In the genomic region with DNA sequence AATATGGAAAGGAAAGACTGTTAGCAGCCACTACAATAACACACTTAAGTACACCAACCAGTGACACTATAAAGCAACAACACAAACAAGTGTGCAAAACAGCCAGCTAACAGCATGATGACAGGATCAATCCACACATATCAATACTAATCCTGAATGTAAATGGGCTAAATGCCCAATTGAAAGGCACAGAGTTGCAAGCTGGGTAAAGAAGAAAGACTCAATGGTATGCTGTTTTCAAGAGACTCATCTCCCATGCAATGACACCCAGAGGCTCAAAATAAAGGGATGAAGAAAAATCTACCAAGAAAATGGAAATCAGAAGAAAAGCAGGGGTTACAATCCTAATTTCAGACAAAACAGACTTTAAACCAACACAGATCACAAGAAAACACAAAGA, we compare ENCODE assay signal across 34 cellular contexts.
"Had no signal": no experiment of that assay in that cellular context is flagged by ENCODE, and none has a peak within 500 bp of the region (broad histone marks: within the 10 kb centered on the region; RNA-seq: fewer than 3 reads in every experiment).

No MANE protein-coding gene starts in this region.

- H3K4me3 ChIP-seq: MG63 had no signal

- H3K36me3 ChIP-seq: MG63 had no signal

- DNase-seq: Karpas-422, Kasumi-1, MG63, MM.1S, MV-4-11, NCI-H1048, NCI-H1092, NCI-H1092 treated with DMSO at 0.1 percent for 48 hours, NCI-H1105, NCI-H1105 treated with DMSO at 0.1 percent for 48 hours, NCI-H1417, NCI-H1417 treated with DMSO at 0.1 percent for 48 hours, NCI-H1436, NCI-H1436 treated with DMSO at 0.1 percent for 48 hours, NCI-H146, NCI-H1694, NCI-H1694 treated with DMSO at 0.1 percent for 48 hours, NCI-H187, NCI-H187 treated with DMSO at 0.1 percent for 48 hours, NCI-H1930, NCI-H2029, NCI-H2029 treated with DMSO at 0.1 percent for 48 hours, NCI-H2081, NCI-H2081 treated with DMSO at 0.1 percent for 48 hours, NCI-H2107, NCI-H2171, NCI-H2171 treated with DMSO at 0.1 percent for 48 hours, NCI-H2227 treated with DMSO at 0.1 percent for 48 hours, NCI-H226, NCI-H345, NCI-H446, NCI-H446 treated with DMSO at 0.1 percent for 48 hours, NCI-H510A, NCI-H510A treated with DMSO at 0.1 percent for 48 hours had no signal
